24 cellular contexts compared by ENCODE assay signal in genomic region chr15:52660192-52660591, GRCh38.
"Had no signal": no experiment of that assay in that cellular context is flagged by ENCODE, and none has a peak within 500 bp of the region (broad histone marks: within the 10 kb centered on the region; RNA-seq: fewer than 3 reads in every experiment).

No MANE protein-coding gene starts in this region.

- DNase-seq: colonic mucosa; effector CD8-positive, alpha-beta T cell; erythroblast; esophagus squamous epithelium; foreskin melanocyte; kidney; left lung; mesendoderm; midbrain; naive thymus-derived CD8-positive, alpha-beta T cell; nephron progenitor cell; nucleus accumbens; ovary; stimulated activated CD4-positive, alpha-beta T cell treated with anti-CD3 and anti-CD28 coated beads, Interleukin-12 subunit alpha, Interleukin-12 subunit beta, amount 100 ng/mL, for 4 hours; stimulated activated CD4-positive, alpha-beta T cell treated with anti-CD3 and anti-CD28 coated beads, Interleukin-1b, Interleukin-23, amount 100 ng/mL, for 48 hours; stimulated activated CD4-positive, alpha-beta T cell treated with anti-CD3 and anti-CD28 coated beads, Interleukin-4, amount 100 ng/mL, for 1 hour; stimulated activated CD8-positive, alpha-beta memory T cell treated with anti-CD3 and anti-CD28 coated beads, Interleukin-4, amount 100 ng/mL, for 48 hours; stimulated activated naive CD4-positive, alpha-beta T cell; stimulated activated naive CD8-positive, alpha-beta T cell treated with anti-CD3 and anti-CD28 coated beads, Interleukin-15, amount 100 ng/mL, for 72 hours; testis; tibial artery had no signal

- H3K4me2 ChIP-seq: smooth muscle cell had no signal

- H3K4me1 ChIP-seq: colonic mucosa had no signal

- H3K4me3 ChIP-seq: colonic mucosa, esophagus squamous epithelium, left lung, ovary, right atrium auricular region, smooth muscle cell, testis, tibial artery had no signal

- ATAC-seq: left lung; naive thymus-derived CD8-positive, alpha-beta T cell; sciatic nerve; stimulated activated naive CD8-positive, alpha-beta T cell treated with anti-CD3 and anti-CD28 coated beads, Interleukin-15, amount 100 ng/mL, for 72 hours had no signal

- H3K9me3 ChIP-seq: colonic mucosa, esophagus squamous epithelium, left lung, ovary, right atrium auricular region, testis, tibial artery had no signal

- H3K27me3 ChIP-seq: colonic mucosa, esophagus squamous epithelium, left lung, ovary, right atrium auricular region, testis, tibial artery had no signal

- H3K27ac ChIP-seq: colonic mucosa, esophagus squamous epithelium, left lung, ovary, right atrium auricular region, testis, tibial artery had no signal

- H3K36me3 ChIP-seq: colonic mucosa, ovary had no signal
